1 cellular context compared by ENCODE assay signal in the genomic region with DNA sequence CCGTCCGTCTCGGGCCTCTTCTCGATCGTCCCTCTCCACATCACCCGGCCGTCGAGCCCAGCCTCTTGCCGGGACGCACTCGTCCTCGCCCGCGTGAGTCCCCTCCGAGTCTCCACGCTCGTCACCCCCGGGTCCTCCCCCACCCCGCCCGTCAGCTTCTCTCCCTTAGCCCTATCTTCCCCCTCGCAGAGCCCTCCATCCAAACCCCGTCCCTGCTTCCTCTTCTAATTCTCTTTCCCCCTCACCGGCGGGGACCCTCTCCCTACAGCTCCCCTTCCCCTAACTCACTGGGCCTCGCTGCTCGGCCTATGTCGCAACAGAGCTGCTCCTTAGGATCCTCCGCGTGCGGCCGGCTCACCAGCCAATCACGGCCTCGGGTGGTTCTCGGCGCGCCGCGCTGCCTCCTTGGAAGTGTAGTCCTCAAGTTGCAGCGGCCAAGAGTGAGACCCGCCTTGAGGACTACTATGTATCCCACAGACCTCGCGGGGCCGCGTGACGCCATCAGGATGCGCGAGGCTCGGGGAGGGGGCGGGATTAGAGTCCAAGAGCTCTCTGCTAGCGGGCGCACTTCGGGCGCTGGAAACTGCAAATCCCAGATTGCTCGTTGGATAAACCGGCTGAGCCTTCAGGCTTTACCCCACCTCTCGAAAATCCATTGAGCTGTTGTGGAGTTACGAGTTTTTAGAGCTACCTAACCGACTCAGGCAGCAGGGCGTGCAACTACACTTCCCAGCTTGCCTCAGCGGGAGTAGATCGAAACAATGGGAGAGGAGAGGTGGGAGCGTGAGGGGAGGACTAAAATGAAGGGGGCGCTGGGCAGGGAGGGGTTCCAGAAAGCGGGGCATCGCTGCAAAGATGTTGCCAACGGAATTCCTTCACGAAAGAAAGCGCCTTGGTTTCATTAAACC.
A peak's percentile ranks its signal among the peaks of the same experiment; 100 is the strongest.
TF ChIP-seq lines count a peak whose summit lies in the region.

A gene (minus strand): TSS at position 331 of the 908 bp plus-strand sequence. CDS start 747 bp downstream, outside the sequence.

TF ChIP-seq in SK-N-SH, 30 proteins besides CTCF, POLR2A, EP300 and RAD21 (continued from another document):
- TF ChIP-seq MXI1 (IDR thresholded peaks at IDR 0.05; ENCODE audit: low read depth, low read length) (peak; percentile 93), RFX5 (IDR thresholded peaks at IDR 0.05; ENCODE audit: low read length) (no peak), POLR2AphosphoS5 (IDR thresholded peaks at IDR 0.05; ENCODE audit: low read depth, low read length) (peak; percentile 86), GABPA (IDR thresholded peaks at IDR 0.05; ENCODE audit: low read depth) (peak; percentile 51; the same call in 1 of the 2 replicates), YY1 (IDR thresholded peaks at IDR 0.05; ENCODE audit: low read depth) (peak; percentile 66; the same call in 1 of the 2 replicates), TCF12 (IDR thresholded peaks at IDR 0.05) (no peak; the same call in 1 of the 2 replicates), NRF1 (IDR thresholded peaks at IDR 0.05; ENCODE audit: low read depth, low read length) (no peak), FOXJ3 (CRISPR knock-in tag; IDR thresholded peaks at IDR 0.05) (peak; percentile 63; the same call in 1 of the 2 replicates), MEF2A (IDR thresholded peaks at IDR 0.05; ENCODE audit: borderline replicate concordance, low read depth) (no peak), RXRA (IDR thresholded peaks at IDR 0.05; ENCODE audit: borderline replicate concordance, low read depth) (no peak), GATA2 (CRISPR knock-in tag; IDR thresholded peaks at IDR 0.05) (peak; percentile 55), FOSL2 (IDR thresholded peaks at IDR 0.05; ENCODE audit: borderline replicate concordance, low read depth) (no peak), TAF1 (IDR thresholded peaks at IDR 0.05; ENCODE audit: borderline replicate concordance, low read depth, low read length) (peak; percentile 58; the same call in 1 of the 2 replicates), TEAD4 (IDR thresholded peaks at IDR 0.05; ENCODE audit: borderline replicate concordance, insufficient read depth) (no peak)
- TF ChIP-seq, protein P1, sequence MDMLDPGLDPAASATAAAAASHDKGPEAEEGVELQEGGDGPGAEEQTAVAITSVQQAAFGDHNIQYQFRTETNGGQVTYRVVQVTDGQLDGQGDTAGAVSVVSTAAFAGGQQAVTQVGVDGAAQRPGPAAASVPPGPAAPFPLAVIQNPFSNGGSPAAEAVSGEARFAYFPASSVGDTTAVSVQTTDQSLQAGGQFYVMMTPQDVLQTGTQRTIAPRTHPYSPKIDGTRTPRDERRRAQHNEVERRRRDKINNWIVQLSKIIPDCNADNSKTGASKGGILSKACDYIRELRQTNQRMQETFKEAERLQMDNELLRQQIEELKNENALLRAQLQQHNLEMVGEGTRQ (IDR thresholded peaks at IDR 0.05; ENCODE audit: borderline replicate concordance, low read depth, low read length): no peak
- TF ChIP-seq, protein P2, sequence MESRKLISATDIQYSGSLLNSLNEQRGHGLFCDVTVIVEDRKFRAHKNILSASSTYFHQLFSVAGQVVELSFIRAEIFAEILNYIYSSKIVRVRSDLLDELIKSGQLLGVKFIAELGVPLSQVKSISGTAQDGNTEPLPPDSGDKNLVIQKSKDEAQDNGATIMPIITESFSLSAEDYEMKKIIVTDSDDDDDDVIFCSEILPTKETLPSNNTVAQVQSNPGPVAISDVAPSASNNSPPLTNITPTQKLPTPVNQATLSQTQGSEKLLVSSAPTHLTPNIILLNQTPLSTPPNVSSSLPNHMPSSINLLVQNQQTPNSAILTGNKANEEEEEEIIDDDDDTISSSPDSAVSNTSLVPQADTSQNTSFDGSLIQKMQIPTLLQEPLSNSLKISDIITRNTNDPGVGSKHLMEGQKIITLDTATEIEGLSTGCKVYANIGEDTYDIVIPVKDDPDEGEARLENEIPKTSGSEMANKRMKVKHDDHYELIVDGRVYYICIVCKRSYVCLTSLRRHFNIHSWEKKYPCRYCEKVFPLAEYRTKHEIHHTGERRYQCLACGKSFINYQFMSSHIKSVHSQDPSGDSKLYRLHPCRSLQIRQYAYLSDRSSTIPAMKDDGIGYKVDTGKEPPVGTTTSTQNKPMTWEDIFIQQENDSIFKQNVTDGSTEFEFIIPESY (IDR thresholded peaks at IDR 0.05; ENCODE audit: borderline replicate concordance, low read depth): peak; percentile 94
